Comparison of ENCODE assay signal across 2 cellular contexts in genomic region chr11:117299351-117300300, GRCh38.
TF ChIP-seq lines count a peak whose summit lies in the region.

No MANE protein-coding gene starts in this region.

TF ChIP-seq in SK-N-SH, 30 proteins besides CTCF, POLR2A, EP300 and RAD21 (continued from another document):
- TF ChIP-seq PBX3 (IDR thresholded peaks at IDR 0.05): no peak
- TF ChIP-seq NFIC (IDR thresholded peaks at IDR 0.05; ENCODE audit: borderline replicate concordance): no peak

TF ChIP-seq in SK-N-SH treated with all-trans-retinoic acid at 6 μM for 48 hours, 23 proteins besides CTCF, POLR2A, EP300 and RAD21 (continued from another document):
- no peak for TF ChIP-seq POU6F1 (CRISPR knock-in tag; IDR thresholded peaks at IDR 0.05; ENCODE audit: borderline replicate concordance, low read depth)
- no peak for TF ChIP-seq ZFP30 (CRISPR knock-in tag; IDR thresholded peaks at IDR 0.05)
- TF ChIP-seq TOX (CRISPR knock-in tag; IDR thresholded peaks at IDR 0.05; ENCODE audit: borderline replicate concordance): no peak
